Comparison of ENCODE assay signal across 9 cellular contexts in the genomic region with DNA sequence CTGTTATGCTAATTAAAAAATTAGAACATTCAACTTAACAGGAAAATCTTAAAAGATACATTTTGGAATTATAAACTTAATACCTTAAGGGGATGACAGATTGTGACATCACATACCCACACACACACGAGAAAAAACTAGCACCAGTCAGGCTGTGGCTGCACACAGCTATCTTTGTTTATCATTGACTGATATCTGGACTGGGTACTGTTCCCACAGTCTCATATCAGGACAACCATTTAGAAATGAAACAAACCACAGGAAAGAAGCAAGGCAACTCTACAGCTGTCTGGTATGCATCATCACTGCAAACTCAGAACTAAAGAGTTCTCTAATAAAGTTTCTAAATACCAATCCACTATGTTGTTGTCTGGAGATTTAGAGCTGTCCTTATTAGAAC.
A peak's percentile ranks its signal among the peaks of the same experiment; 100 is the strongest.
DNase-seq lines count a peak whose midpoint lies in the region; ATAC-seq and TF ChIP-seq lines count a peak whose summit lies in the region.
"Had no signal": no experiment of that assay in that cellular context is flagged by ENCODE, and none has a peak within 500 bp of the region (broad histone marks: within the 10 kb centered on the region; RNA-seq: fewer than 3 reads in every experiment).

No MANE protein-coding gene starts in this region.

- no peaks in the 10 kb centered on the region for H3K79me2 ChIP-seq in Loucy (ENCODE audit: insufficient read depth, low read length)

- H3K27ac ChIP-seq in caudate nucleus (ENCODE audit: low read depth, low read length) = no peak overlapping the region

- peaks cover 9% of the 10 kb centered on the region for H3K4me1 Mint-ChIP-seq in mesothelial cell of epicardium

- H3K36me3 ChIP-seq in Loucy (ENCODE audit: insufficient read depth, low read length) = peaks cover 5% of the 10 kb centered on the region; the same call in 1 of the 2 replicates

- H3K27me3 Mint-ChIP-seq in mesothelial cell of epicardium (ENCODE audit: low read depth) = no peaks in the 10 kb centered on the region

- H2AFZ ChIP-seq in Loucy (ENCODE audit: low read length) = no peak overlapping the region

- H3K4me3 ChIP-seq in Loucy (ENCODE audit: low read length, poor library complexity, severe bottlenecking) = peak overlapping the region; percentile 37

- H3K4me2 ChIP-seq in Loucy (ENCODE audit: low read depth, low read length, poor library complexity, severe bottlenecking) = peak overlapping the region; percentile 53

- TF ChIP-seq CTCF in Loucy (conservative IDR thresholded peaks at IDR 0.05; ENCODE audit: low read length) = no peak
- TF ChIP-seq CTCF in mesothelial cell of epicardium (IDR thresholded peaks at IDR 0.05; ENCODE audit: unreplicated experiment) = no peak

- peak overlapping the region; percentile 55 for H3K9ac ChIP-seq in Loucy (ENCODE audit: low read depth, low read length, poor library complexity, severe bottlenecking)

- peaks cover 7% of the 10 kb centered on the region; the same call in 1 of the 2 replicates for H3K9me3 ChIP-seq in Loucy (ENCODE audit: insufficient read depth, low read depth, low read length)

- peaks cover 15% of the 10 kb centered on the region for H3K9me3 Mint-ChIP-seq in mesothelial cell of epicardium

- H3K36me3 Mint-ChIP-seq in mesothelial cell of epicardium = peaks cover 22% of the 10 kb centered on the region

- no peaks in the 10 kb centered on the region for H3K27me3 ChIP-seq in Loucy (ENCODE audit: insufficient read depth, low read length, poor library complexity, severe bottlenecking)

- peak; percentile 88 for ATAC-seq in GM18498 (IDR thresholded peaks at IDR 0.05; ENCODE audit: unreplicated experiment)
- peak; percentile 86 for ATAC-seq in GM21576 (IDR thresholded peaks at IDR 0.05; ENCODE audit: unreplicated experiment)

- no peaks in the 10 kb centered on the region for H4K20me1 ChIP-seq in Loucy (ENCODE audit: insufficient read depth, low read length, poor library complexity, severe bottlenecking)

- DNase-seq in mesothelial cell of epicardium (ENCODE audit: low spot score in 2 of 2, unreplicated experiment in 2 of 2) (no peak), caudate nucleus (lab: John Stamatoyannopoulos, UW) (no peak), NCI-H2029 treated with DMSO at 0.1 percent for 48 hours (lab: John Stamatoyannopoulos, UW) (no peak), SIG-M5 treated with dmso at 0.1 percent for 504 hours (lab: John Stamatoyannopoulos, UW; ENCODE audit: unreplicated experiment) (no peak), NK-92 (lab: John Stamatoyannopoulos, UW; ENCODE audit: unreplicated experiment) (no peak)
- DNase-seq: KBM-7 had no signal

- no peaks in the 10 kb centered on the region for H3K9me2 ChIP-seq in Loucy (replicated peaks; ENCODE audit: low read depth, low read length)

- H3K4me1 ChIP-seq in Loucy (ENCODE audit: insufficient read depth, low read length, poor library complexity, severe bottlenecking) = peaks cover 55% of the 10 kb centered on the region

- H3K4me3 Mint-ChIP-seq in mesothelial cell of epicardium = no peak overlapping the region

- peaks cover 21% of the 10 kb centered on the region for H3F3A ChIP-seq in Loucy (ENCODE audit: low read depth)

- H3K27ac Mint-ChIP-seq in mesothelial cell of epicardium = peak overlapping the region; percentile 8
